ENCODE assay signal across 8 cellular contexts in genomic region chr6:95578106-95578410, GRCh38. TPM values are rescaled to one million over a fixed set of nuclear protein-coding genes. Genes with fewer than 3 reads are reported as not detected.
DNase-seq lines count a peak whose midpoint lies in the region; ATAC-seq and TF ChIP-seq lines count a peak whose summit lies in the region.

No MANE protein-coding gene starts in this region.

- DNase-seq in GM12864 (ENCODE audit: low read depth) (no peak), HuH-7 (ENCODE audit: low spot score) (peak; percentile 17), astrocyte of the spinal cord (ENCODE audit: low read depth, low spot score) (peak; percentile 23), left lobe of liver (ENCODE audit: low spot score) (no peak), tibial artery (no peak), DMS153 treated with DMSO at 0.1 percent for 48 hours (lab: John Stamatoyannopoulos, UW; ENCODE audit: unreplicated experiment) (no peak), NK-92 (lab: John Stamatoyannopoulos, UW; ENCODE audit: unreplicated experiment) (no peak)

- H3K9me3 ChIP-seq in tibial artery = no peaks in the 10 kb centered on the region

- peaks cover 0 to 39% (median 5%) of the 10 kb centered on the region in 4 donors for H3K4me1 ChIP-seq in tibial artery

- H3K36me3 ChIP-seq in tibial artery = no peaks in the 10 kb centered on the region

- peak; percentile 14 for ATAC-seq in GM21515 (IDR thresholded peaks at IDR 0.05; ENCODE audit: unreplicated experiment)
- ATAC-seq in left lobe of liver = peak; percentile 50

- peak overlapping the region; percentile 78 for H3K4me3 ChIP-seq in GM12864 (ENCODE audit: low read depth, low read length)
- peak overlapping the region; percentile 83 for H3K4me3 ChIP-seq in astrocyte of the spinal cord (ENCODE audit: low read depth, low read length)
- H3K4me3 ChIP-seq in tibial artery = peak overlapping the region; percentile 67 to 79

- TF ChIP-seq CTCF in GM12864 (IDR thresholded peaks at IDR 0.05; ENCODE audit: low read depth, low read length, missing control alignments) = no peak
- no peak for TF ChIP-seq CTCF in astrocyte of the spinal cord (IDR thresholded peaks at IDR 0.05; ENCODE audit: low read depth, low read length)
- TF ChIP-seq CTCF in tibial artery (IDR thresholded peaks at IDR 0.05) = no peak

- in situ Hi-C loops in astrocyte of the spinal cord (cut with HindIII; ENCODE audit: low sequenced_read_pairs) = no loop called here

- no peaks in the 10 kb centered on the region for H3K27me3 ChIP-seq in tibial artery

- H3K27ac ChIP-seq in tibial artery = peak overlapping the region; percentile 93 to 96

- intact Hi-C loops in tibial artery (cut with DNase I; ENCODE audit: low total_unique reads) = no loop called here

RNA-seq across cellular contexts. Expression of gene MANEA, which starts 0.7 kb away (rescaled TPM):
- total RNA-seq in left lobe of liver = 23.9 TPM

Comparison
In these comparisons a context has a peak if more than half of its experiments do, and no peak if none do; other contexts are left out.
1. DNase-seq: peak in HuH-7 (single experiment) and astrocyte of the spinal cord (single experiment); none in GM12864 (single experiment), left lobe of liver (single experiment), tibial artery (0 of 2), DMS153 treated with DMSO at 0.1 percent for 48 hours (single experiment) and NK-92 (single experiment).
2. Peak in every context shown above with its lines, with median percentiles within 50 percentile points of each other: H3K4me3 ChIP-seq.